9 cellular contexts compared by ENCODE assay signal in the genomic region with DNA sequence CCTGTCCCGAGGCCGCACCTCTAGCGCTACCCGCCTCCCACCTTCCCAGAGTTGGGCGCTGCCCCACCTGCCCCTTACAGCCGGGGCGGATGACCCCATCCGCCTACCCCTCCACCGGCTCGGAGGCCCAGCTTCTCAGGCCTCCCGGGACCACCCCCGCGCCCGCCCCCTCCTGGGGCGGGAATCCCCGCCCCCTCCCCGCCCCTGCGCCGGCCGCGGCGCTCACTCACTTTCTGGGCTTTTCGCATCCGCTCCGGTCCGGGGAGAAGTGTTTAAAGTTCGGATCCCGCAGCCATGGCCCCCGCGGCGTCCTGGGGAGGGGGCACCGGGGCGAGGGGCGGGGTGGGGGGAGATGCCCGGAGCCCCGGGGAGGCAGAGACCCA. TPM values are rescaled to one million over a fixed set of nuclear protein-coding genes. Genes with fewer than 3 reads are reported as not detected.
DNase-seq lines count a peak whose midpoint lies in the region; ATAC-seq and TF ChIP-seq lines count a peak whose summit lies in the region.
"Had no signal": no experiment of that assay in that cellular context is flagged by ENCODE, and none has a peak within 500 bp of the region (broad histone marks: within the 10 kb centered on the region; RNA-seq: fewer than 3 reads in every experiment).

No MANE protein-coding gene starts in this region.

- H3K36me3 ChIP-seq in iPS-18a (ENCODE audit: control insufficient read depth, low read depth, low read length), result no peaks in the 10 kb centered on the region
- no peaks in the 10 kb centered on the region for H3K36me3 ChIP-seq in suprapubic skin

- no peak overlapping the region for H3K9ac ChIP-seq in iPS-18a (ENCODE audit: low read length)

- no peak for TF ChIP-seq POLR2A in suprapubic skin (IDR thresholded peaks at IDR 0.05)

- ATAC-seq in HG03097 (IDR thresholded peaks at IDR 0.05; ENCODE audit: low FRiP score, unreplicated experiment), result no peak

- DNase-seq in activated CD8-positive, alpha-beta memory T cell treated with anti-CD3 and anti-CD28 coated beads, Interleukin-2, amount 50 U/mL, for 4 hours, result peak; percentile 57
- no peak for DNase-seq in activated CD8-positive, alpha-beta memory T cell treated with anti-CD3 and anti-CD28 coated beads for 24 hours
- peak; percentile 33 for DNase-seq in activated gamma-delta T cell (lab: John Stamatoyannopoulos, UW)
- no peak for DNase-seq in suprapubic skin (ENCODE audit: low spot score in 2 of 2)
- no peak for DNase-seq in RKO (ENCODE audit: low spot score)
- no peak for DNase-seq in NCI-H2081 treated with DMSO at 0.1 percent for 48 hours (lab: John Stamatoyannopoulos, UW)

- TF ChIP-seq CTCF in suprapubic skin (IDR thresholded peaks at IDR 0.05), result no peak

- H3K4me3 ChIP-seq in iPS-18a (ENCODE audit: low read length) (peak overlapping the region; percentile 49), suprapubic skin (peak overlapping the region; percentile 51)
- H3K4me3 ChIP-seq: lung had no signal

- TF ChIP-seq EP300 in suprapubic skin (IDR thresholded peaks at IDR 0.05), result no peak

- H3K9me3 ChIP-seq in iPS-18a (ENCODE audit: control insufficient read depth, low read depth, low read length) (no peaks in the 10 kb centered on the region), suprapubic skin (no peaks in the 10 kb centered on the region)

- H3K4me1 ChIP-seq in iPS-18a (ENCODE audit: control insufficient read depth, low read depth, low read length) (peaks cover 4% of the 10 kb centered on the region), suprapubic skin (peaks cover 17% of the 10 kb centered on the region)

- H3K27ac ChIP-seq in iPS-18a (ENCODE audit: low read length) (no peak overlapping the region), suprapubic skin (no peak overlapping the region)

- 5% methylated on average over 29 of the region's 36 CpGs for WGBS in suprapubic skin

- H3K27me3 ChIP-seq in iPS-18a (ENCODE audit: control insufficient read depth, insufficient read depth, low read length), result peaks cover 99% of the 10 kb centered on the region
- peaks cover 99% of the 10 kb centered on the region for H3K27me3 ChIP-seq in suprapubic skin

RNA-seq across cellular contexts. Expression of a gene that starts 0.4 kb away (rescaled TPM):
- under 1 TPM in 2 of 4 donors, not detected in 2; 0.21 to 0.72 TPM for total RNA-seq in suprapubic skin

RNA-seq across cellular contexts. Expression of a gene that starts 31.3 kb away (rescaled TPM):
- total RNA-seq in suprapubic skin, result 100 to 1,000 TPM in 3 of 4 donors, 10 to 100 TPM in 1; 75.2 to 137 (median 125) TPM

RNA-seq across cellular contexts. Expression of a gene that starts 44.8 kb away (rescaled TPM):
- 100 to 1,000 TPM in 1 of 4 donors, 10 to 100 TPM in 3; 61.0 to 173 (median 72.1) TPM for total RNA-seq in suprapubic skin

RNA-seq across cellular contexts. Expression of a gene that starts 50.7 kb away (rescaled TPM):
- total RNA-seq in suprapubic skin, result 1 to 10 TPM in 1 of 4 donors, not detected in 3; 3.0 TPM

Comparison
In these comparisons a context has a peak if more than half of its experiments do, and no peak if none do; other contexts are left out.
1. DNase-seq: peak in activated CD8-positive, alpha-beta memory T cell treated with anti-CD3 and anti-CD28 coated beads, Interleukin-2, amount 50 U/mL, for 4 hours (single experiment) and activated gamma-delta T cell (single experiment); none in activated CD8-positive, alpha-beta memory T cell treated with anti-CD3 and anti-CD28 coated beads for 24 hours (single experiment), suprapubic skin (0 of 2), RKO (single experiment) and NCI-H2081 treated with DMSO at 0.1 percent for 48 hours (single experiment).